ENCODE assay signal across 8 cellular contexts in the genomic region with DNA sequence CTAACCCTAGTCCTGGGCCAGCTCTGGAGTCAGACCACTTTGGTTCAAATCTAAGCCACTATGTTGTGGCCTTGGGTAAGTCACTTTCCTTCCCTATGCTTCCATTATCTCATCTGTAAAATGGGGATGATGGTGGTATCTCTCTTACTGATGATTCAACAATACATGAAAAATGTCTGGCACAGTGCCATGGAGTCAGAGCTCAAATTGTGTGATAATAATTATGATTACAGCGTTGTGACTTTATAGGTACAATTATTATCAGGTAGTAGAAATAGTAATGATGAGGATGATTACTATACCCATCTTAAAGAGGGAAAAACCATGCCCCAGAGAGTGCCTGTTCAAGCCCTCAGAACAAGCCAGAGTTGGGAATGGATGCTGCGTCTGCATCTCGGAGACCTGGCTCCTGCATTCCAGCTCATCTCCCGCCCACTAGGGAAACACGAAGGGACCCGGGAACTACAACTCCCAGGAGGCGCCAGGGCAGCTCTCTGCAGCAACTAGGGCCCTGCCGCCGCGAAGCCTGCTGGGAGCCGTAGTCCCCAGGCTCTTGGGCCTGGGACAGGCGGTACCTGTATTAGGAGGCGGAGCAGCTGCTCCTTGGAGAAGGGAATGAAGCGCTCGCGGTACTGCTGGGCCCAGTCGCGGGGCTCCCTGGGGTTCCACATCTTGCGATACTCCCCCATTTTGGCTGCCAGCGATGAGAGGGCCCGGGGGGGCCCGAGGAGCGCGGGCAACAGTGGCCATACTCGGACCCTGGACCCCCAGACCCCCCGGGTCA. TPM values are rescaled to one million over a fixed set of nuclear protein-coding genes. Genes with fewer than 3 reads are reported as not detected.
DNase-seq lines count a peak whose midpoint lies in the region; ATAC-seq and TF ChIP-seq lines count a peak whose summit lies in the region.

No MANE protein-coding gene starts in this region.

- H3K4me3 ChIP-seq in adrenal gland = peak overlapping the region; percentile 3 to 81 (median 32)
- peak overlapping the region; percentile 61 for H3K4me3 ChIP-seq in parathyroid adenoma (ENCODE audit: low read depth, low read length)
- H3K4me3 ChIP-seq in tibial nerve = peak overlapping the region; percentile 62 to 84 (median 74)

- no peaks in the 10 kb centered on the region for H3K27me3 Mint-ChIP-seq in T-cell

- POLR2A ChIA-PET in T-cell (lab: Charles Lee) = interaction anchor here (0.7 to 0.9 kb wide), 2 partner anchors 105 to 1089 kb away, joined by 3 read pairs; no protein-coding TSS in a partner anchor

- H3K36me3 ChIP-seq in adrenal gland (replicated peaks in 1 of 2) (no peaks in the 10 kb centered on the region), parathyroid adenoma (ENCODE audit: control insufficient read depth, insufficient read depth, low read length) (no peaks in the 10 kb centered on the region), tibial nerve (peaks cover 0 to 21% (median 0%) of the 10 kb centered on the region in 3 donors)

- DNase-seq in NCI-H1436 (lab: John Stamatoyannopoulos, UW) (peak; percentile 99), T-cell (peak; percentile 71 to 93 (median 87)), adrenal gland (peak; percentile 94 to 98 (median 97)), cardiac septum (ENCODE audit: low spot score) (peak; percentile 98), tibial nerve (ENCODE audit: low spot score in 2 of 2) (peak; percentile 85 to 88)

- CTCF ChIA-PET in T-cell (lab: Charles Lee) = interaction anchor here (0.6 to 2.3 kb wide), 6 partner anchors 29 to 814 kb away, joined by 3 to 32 read pairs (median 5); no protein-coding TSS in a partner anchor

- H3K4me1 Mint-ChIP-seq in T-cell = peaks cover 12 to 22% (median 15%) of the 10 kb centered on the region in 3 donors

- peak overlapping the region; percentile 92 to 96 for H3K27ac Mint-ChIP-seq in T-cell

- intact Hi-C loops in adrenal gland (cut with DNase I) = no loop called here
- intact Hi-C loops in cardiac septum (cut with DNase I) = loop anchor here (2.0 to 10.0 kb wide), 2 partner anchors 30 to 82 kb away; a partner anchor contains a TSS

- TF ChIP-seq CTCF in adrenal gland (IDR thresholded peaks at IDR 0.05) (peak in 3 of 6 experiments; percentile 2 to 30 (median 12)), parathyroid adenoma (IDR thresholded peaks at IDR 0.05) (no peak), tibial nerve (IDR thresholded peaks at IDR 0.05) (no peak)

- H3K4me2 ChIP-seq in parathyroid adenoma (ENCODE audit: low read length) = peak overlapping the region; percentile 75

- H3K27ac ChIP-seq in adrenal gland (peak overlapping the region; percentile 87 to 95 (median 92)), parathyroid adenoma (peak overlapping the region; percentile 93), tibial nerve (peak overlapping the region; percentile 91 to 99 (median 96))

- H3K36me3 Mint-ChIP-seq in T-cell = peaks cover 5% of the 10 kb centered on the region

- peak overlapping the region; percentile 88 to 91 (median 88) for H3K4me3 Mint-ChIP-seq in T-cell

- no peaks in the 10 kb centered on the region for H3K79me2 ChIP-seq in parathyroid adenoma

- peak overlapping the region; percentile 69 for H3K9ac ChIP-seq in parathyroid adenoma

- ATAC-seq in HG02763 (IDR thresholded peaks at IDR 0.05; ENCODE audit: unreplicated experiment) (peak; percentile 51), T-cell (replicated peaks in 1 of 4) (peak; percentile 62 to 69 (median 66))

- WGBS in adrenal gland, 4 donors = 4 to 7% (median 5%) methylated on average over 13 to 26 of the region's 26 CpGs
- 4 to 5% methylated on average over 16 to 21 of the region's 26 CpGs for WGBS in tibial nerve, 2 donors

- H3K9me3 Mint-ChIP-seq in T-cell = no peaks in the 10 kb centered on the region

- peak; percentile 10 for TF ChIP-seq POLR2A in GM10847 (IDR thresholded peaks at IDR 0.05; ENCODE audit: extremely low read depth, insufficient read length)
- peak in 1 of 2 donors; percentile 70 for TF ChIP-seq POLR2A in adrenal gland (IDR thresholded peaks at IDR 0.05)
- peak in 1 of 2 donors; percentile 32 for TF ChIP-seq POLR2A in tibial nerve (IDR thresholded peaks at IDR 0.05)

- H3K4me1 ChIP-seq in adrenal gland (replicated peaks in 1 of 2) (peaks cover 4 to 8% of the 10 kb centered on the region in 2 donors), parathyroid adenoma (peaks cover 10% of the 10 kb centered on the region), tibial nerve (peaks cover 0 to 15% (median 5%) of the 10 kb centered on the region in 4 donors)

- H3K27me3 ChIP-seq in adrenal gland (no peaks in the 10 kb centered on the region), parathyroid adenoma (ENCODE audit: control insufficient read depth, insufficient read depth, low read length) (no peaks in the 10 kb centered on the region), tibial nerve (no peaks in the 10 kb centered on the region)

- H2AFZ ChIP-seq in parathyroid adenoma = peak overlapping the region; percentile 88

- peak; percentile 40 to 66 for TF ChIP-seq EP300 in tibial nerve (IDR thresholded peaks at IDR 0.05)

- H3K9me3 ChIP-seq in adrenal gland (replicated peaks in 1 of 3) (no peaks in the 10 kb centered on the region), parathyroid adenoma (ENCODE audit: control insufficient read depth, low read length) (no peaks in the 10 kb centered on the region), tibial nerve (no peaks in the 10 kb centered on the region)

RNA-seq across cellular contexts. Expression of a gene that starts 0.8 kb away (rescaled TPM):
- total RNA-seq in T-cell (10 to 100 TPM; 14.5 to 33.5 (median 29.0) TPM), adrenal gland (10 to 100 TPM in 6 of 8 donors, 1 to 10 TPM in 2; 3.3 to 26.3 (median 12.7) TPM), cardiac septum (50.2 TPM), tibial nerve (10 to 100 TPM in 2 of 4 donors, 1 to 10 TPM in 2; 8.3 to 14.4 (median 10.2) TPM)
- polyA plus RNA-seq in adrenal gland = 10 to 100 TPM in 2 of 3 donors, 1 to 10 TPM in 1; 9.6 to 26.5 (median 20.1) TPM

RNA-seq across cellular contexts. Expression of a gene that starts 1.3 kb away (rescaled TPM):
- total RNA-seq in T-cell = not detected
- not detected for total RNA-seq in adrenal gland
- polyA plus RNA-seq in adrenal gland = under 1 TPM in 1 of 3 donors, not detected in 2; 0.13 TPM
- not detected for total RNA-seq in cardiac septum
- not detected for total RNA-seq in tibial nerve

RNA-seq across cellular contexts. Expression of a gene that starts 28.4 kb away (rescaled TPM):
- total RNA-seq in T-cell (10 to 100 TPM; 40.9 to 55.9 (median 47.5) TPM), adrenal gland (100 to 1,000 TPM in 7 of 8 donors, 10 to 100 TPM in 1; 67.2 to 201 (median 170) TPM), cardiac septum (70.1 TPM), tibial nerve (10 to 100 TPM; 51.3 to 78.6 (median 65.8) TPM)
- 100 to 1,000 TPM; 110 to 146 (median 126) TPM for polyA plus RNA-seq in adrenal gland

RNA-seq across cellular contexts. Expression of a gene that starts 30.6 kb away (rescaled TPM):
- under 1 TPM in 4 of 5 donors, not detected in 1; 0.13 to 0.23 (median 0.16) TPM for total RNA-seq in T-cell
- total RNA-seq in adrenal gland = 1 to 10 TPM in 3 of 8 donors, under 1 TPM in 5; 0.12 to 1.8 (median 0.77) TPM
- 1 to 10 TPM in 1 of 3 donors, under 1 TPM in 2; 0.11 to 1.0 (median 0.64) TPM for polyA plus RNA-seq in adrenal gland
- 0.70 TPM for total RNA-seq in cardiac septum
- total RNA-seq in tibial nerve = under 1 TPM; 0.42 to 0.90 (median 0.51) TPM

RNA-seq across cellular contexts. Expression of a gene that starts 37.6 kb away (rescaled TPM):
- 100 to 1,000 TPM; 180 to 373 (median 361) TPM for total RNA-seq in T-cell
- 100 to 1,000 TPM in 4 of 8 donors, 10 to 100 TPM in 4; 20.6 to 118 (median 103) TPM for total RNA-seq in adrenal gland
- 100 to 1,000 TPM in 2 of 3 donors, 10 to 100 TPM in 1; 63.9 to 409 (median 315) TPM for polyA plus RNA-seq in adrenal gland
- total RNA-seq in cardiac septum = 47.3 TPM
- 10 to 100 TPM; 22.2 to 52.5 (median 33.3) TPM for total RNA-seq in tibial nerve

Comparison
In these comparisons a context has a peak if more than half of its experiments do, and no peak if none do; other contexts are left out.
1. Peak in every context shown above with its lines: DNase-seq, ATAC-seq, H3K4me3 ChIP-seq and H3K27ac ChIP-seq.